32 cellular contexts compared by ENCODE assay signal in genomic region chrX:2962346-2962745, GRCh38. TPM values are rescaled to one million over a fixed set of nuclear protein-coding genes. Genes with fewer than 3 reads are reported as not detected.
DNase-seq lines count a peak whose midpoint lies in the region; TF ChIP-seq lines count a peak whose summit lies in the region.
"Had no signal": no experiment of that assay in that cellular context is flagged by ENCODE, and none has a peak within 500 bp of the region (broad histone marks: within the 10 kb centered on the region; RNA-seq: fewer than 3 reads in every experiment).

No MANE protein-coding gene starts in this region.

- peak overlapping the region; percentile 56 for H3K4me2 ChIP-seq in neural progenitor cell

- no peak overlapping the region for H3K27ac ChIP-seq in colonic mucosa
- H3K27ac ChIP-seq in neural progenitor cell: no peak overlapping the region
- H3K27ac ChIP-seq: breast epithelium, coronary artery, esophagus squamous epithelium, sigmoid colon, stomach, tibial nerve had no signal

- CTCF ChIA-PET in Caco-2 (lab: Charles Lee): no interaction called here

- no peak for TF ChIP-seq CTCF in Caco-2 (IDR thresholded peaks at IDR 0.05; ENCODE audit: insufficient read depth in 1 of 2, low read depth in 1 of 2, low read length in 1 of 2, severe bottlenecking in 1 of 2, unreplicated experiment in 1 of 2)
- TF ChIP-seq CTCF in colonic mucosa (IDR thresholded peaks at IDR 0.05): no peak
- TF ChIP-seq CTCF in neural progenitor cell (IDR thresholded peaks at IDR 0.05): no peak

- no peaks in the 10 kb centered on the region for H3K79me2 ChIP-seq in neural progenitor cell (ENCODE audit: low read depth)

- DNase-seq in Caco-2 (no peak), colonic mucosa (peak; percentile 46), left kidney (ENCODE audit: low read depth, low spot score) (peak; percentile 22), neural progenitor cell (ENCODE audit: low spot score) (no peak), NCI-H146 treated with DMSO at 0.1 percent for 48 hours (lab: John Stamatoyannopoulos, UW; ENCODE audit: unreplicated experiment) (no peak), Ammon's horn (ENCODE audit: low spot score) (no peak), AG20443 (ENCODE audit: low spot score) (no peak)
- no peak for DNase-seq in activated CD8-positive, alpha-beta memory T cell treated with anti-CD3 and anti-CD28 coated beads, Interleukin-2, amount 50 U/mL, for 4 hours
- DNase-seq: activated CD4-positive, alpha-beta T cell treated with anti-CD3 and anti-CD28 coated beads for 48 hours; activated naive CD4-positive, alpha-beta T cell treated with Interleukin-2 at 50 U/mL for 16 hours; activated T-cell treated with anti-CD3 and anti-CD28 coated beads, Interleukin-2, amount 50 U/mL, for 48 hours; esophagus squamous epithelium; GDM1; kidney glomerular epithelial cell; MV-4-11; naive thymus-derived CD8-positive, alpha-beta T cell; NCI-H1694; NCI-H2171; NCI-H524 treated with DMSO at 0.1 percent for 48 hours; RPMI8226; sigmoid colon; stomach; T-helper 2 cell had no signal

- H3K36me3 Mint-ChIP-seq in Caco-2 (ENCODE audit: insufficient read depth, unreplicated experiment): peaks cover 14% of the 10 kb centered on the region
- peaks cover 11% of the 10 kb centered on the region for H3K36me3 Mint-ChIP-seq in neural progenitor cell
- H3K36me3 Mint-ChIP-seq: memory B cell; naive thymus-derived CD8-positive, alpha-beta T cell had no signal

- peaks cover 50% of the 10 kb centered on the region for H3F3A ChIP-seq in neural progenitor cell (ENCODE audit: low read depth)

- H4K20me1 ChIP-seq in neural progenitor cell (ENCODE audit: low read depth): no peaks in the 10 kb centered on the region

- intact Hi-C loops in Caco-2 (cut with micrococcal nuclease; ENCODE audit: unreplicated experiment) (no loop called here), colonic mucosa (cut with DNase I) (no loop called here)

- H3K9ac ChIP-seq in colonic mucosa (ENCODE audit: low read depth in 2 of 2, low read length in 2 of 2): peak overlapping the region in 1 of 2 donors; percentile 67
- H3K9ac ChIP-seq in neural progenitor cell: no peak overlapping the region

- H3K9me3 ChIP-seq in Caco-2 (no peaks in the 10 kb centered on the region), colonic mucosa (no peaks in the 10 kb centered on the region), neural progenitor cell (ENCODE audit: low read depth) (no peaks in the 10 kb centered on the region)
- H3K9me3 ChIP-seq: breast epithelium, esophagus squamous epithelium, sigmoid colon, stomach, tibial nerve had no signal

- H3K4me1 ChIP-seq in Caco-2: peaks cover 11% of the 10 kb centered on the region
- H3K4me1 ChIP-seq in colonic mucosa: no peaks in the 10 kb centered on the region
- H3K4me1 ChIP-seq in neural progenitor cell: peaks cover 35% of the 10 kb centered on the region
- H3K4me1 ChIP-seq: breast epithelium, esophagus squamous epithelium, sigmoid colon, tibial nerve had no signal

- H3K4me1 Mint-ChIP-seq in Caco-2 (ENCODE audit: low read depth, unreplicated experiment): peaks cover 14% of the 10 kb centered on the region
- H3K4me1 Mint-ChIP-seq in neural progenitor cell: peaks cover 37% of the 10 kb centered on the region
- H3K4me1 Mint-ChIP-seq: B cell; memory B cell; naive thymus-derived CD8-positive, alpha-beta T cell had no signal

- H3K4me3 Mint-ChIP-seq in Caco-2 (ENCODE audit: unreplicated experiment) (peak overlapping the region; percentile 84), neural progenitor cell (no peak overlapping the region)
- H3K4me3 Mint-ChIP-seq: B cell; memory B cell; naive thymus-derived CD8-positive, alpha-beta T cell had no signal

- no peaks in the 10 kb centered on the region for H3K27me3 ChIP-seq in Caco-2 (replicated peaks; ENCODE audit: control insufficient read depth, insufficient read depth, low read length)
- no peaks in the 10 kb centered on the region for H3K27me3 ChIP-seq in colonic mucosa
- H3K27me3 ChIP-seq in neural progenitor cell: no peaks in the 10 kb centered on the region
- H3K27me3 ChIP-seq: esophagus squamous epithelium, sigmoid colon, stomach, tibial nerve had no signal

- POLR2A ChIA-PET in Caco-2 (lab: Charles Lee): no interaction called here

- H3K27ac Mint-ChIP-seq in Caco-2 (ENCODE audit: unreplicated experiment): peak overlapping the region; percentile 67
- H3K27ac Mint-ChIP-seq in neural progenitor cell: peak overlapping the region; percentile 92
- H3K27ac Mint-ChIP-seq: B cell; memory B cell; naive thymus-derived CD8-positive, alpha-beta T cell had no signal

- peak overlapping the region; percentile 48 for H2AFZ ChIP-seq in neural progenitor cell (replicated peaks)

- BruUV-seq in Caco-2 (replicated peaks; lab: Mats Ljungman, UMichigan): no TSS peak

- H3K27me3 Mint-ChIP-seq in Caco-2 (ENCODE audit: insufficient read depth, unreplicated experiment) (no peaks in the 10 kb centered on the region), neural progenitor cell (ENCODE audit: insufficient read depth, low read depth) (peaks cover 5% of the 10 kb centered on the region)
- H3K27me3 Mint-ChIP-seq: B cell, memory B cell had no signal

- H3K9me3 Mint-ChIP-seq in Caco-2 (ENCODE audit: unreplicated experiment) (no peaks in the 10 kb centered on the region), neural progenitor cell (peaks cover 8% of the 10 kb centered on the region)
- H3K9me3 Mint-ChIP-seq: memory B cell had no signal

- H3K4me3 ChIP-seq in Caco-2 (ENCODE audit: low read depth, low read length): 0 out of 2 replicates have a peak overlapping the region, but pooled peaks have one; percentile 10
- H3K4me3 ChIP-seq in colonic mucosa: no peak overlapping the region
- H3K4me3 ChIP-seq in neural progenitor cell: no peak overlapping the region
- H3K4me3 ChIP-seq: breast epithelium, coronary artery, esophagus squamous epithelium, sigmoid colon, stomach, tibial nerve had no signal

- H3K36me3 ChIP-seq in Caco-2 (ENCODE audit: control insufficient read depth, insufficient read depth, low read length) (no peaks in the 10 kb centered on the region), colonic mucosa (peaks cover 4% of the 10 kb centered on the region), neural progenitor cell (no peaks in the 10 kb centered on the region)
- H3K36me3 ChIP-seq: breast epithelium, esophagus squamous epithelium, sigmoid colon, stomach, tibial nerve had no signal

RNA-seq across cellular contexts. Expression of gene ARSD, which starts 33.2 kb away (rescaled TPM):
- total RNA-seq in Caco-2 (2022): 5.8 TPM in 2 replicates
- total RNA-seq in colonic mucosa: 10 to 100 TPM; 44.2 to 75.9 TPM
- total RNA-seq in neural progenitor cell (ENCODE audit: low replicate concordance): 4.3 and 6.2 TPM in 2 replicates

RNA-seq across cellular contexts. Expression of gene ARSH, which starts 44.0 kb away (rescaled TPM):
- total RNA-seq in Caco-2 (2022) (not detected in 2 replicates), colonic mucosa (not detected), neural progenitor cell (ENCODE audit: low replicate concordance) (not detected in 2 replicates)
- total RNA-seq: A172; B cell; frontal cortex; H4; HT1080; naive thymus-derived CD8-positive, alpha-beta T cell; sigmoid colon; stomach; tibial nerve had no signal

Comparison
In these comparisons a context has a peak if more than half of its experiments do, and no peak if none do; other contexts are left out.
1. DNase-seq: peak in colonic mucosa (single experiment) and left kidney (single experiment); none in Caco-2 (0 of 2), neural progenitor cell (single experiment), NCI-H146 treated with DMSO at 0.1 percent for 48 hours (single experiment), Ammon's horn (single experiment), AG20443 (single experiment) and activated CD8-positive, alpha-beta memory T cell treated with anti-CD3 and anti-CD28 coated beads, Interleukin-2, amount 50 U/mL, for 4 hours (single experiment).